Comparison of ENCODE assay signal across 24 cellular contexts in the genomic region with DNA sequence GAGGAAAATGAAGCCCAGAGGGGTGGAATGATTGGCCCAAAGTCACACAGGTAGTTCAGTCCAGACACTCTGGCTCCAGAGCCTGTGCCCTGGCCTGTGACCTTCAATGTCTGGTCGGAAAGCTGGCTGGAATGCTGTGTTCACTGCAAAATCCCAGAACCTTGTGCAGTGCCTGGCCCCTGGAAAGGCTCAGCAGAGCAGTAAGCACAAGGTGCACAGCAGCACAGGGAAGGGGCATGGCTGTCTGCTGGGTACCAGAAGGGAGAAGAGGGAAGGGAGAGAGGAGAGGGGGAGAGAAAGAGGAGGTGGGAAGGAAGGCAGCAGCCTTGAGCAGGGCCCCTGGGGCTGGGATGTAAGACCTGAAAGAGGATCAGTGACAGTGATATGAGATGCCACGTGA. TPM values are rescaled to one million over a fixed set of nuclear protein-coding genes. Genes with fewer than 3 reads are reported as not detected.
"Had no signal": no experiment of that assay in that cellular context is flagged by ENCODE, and none has a peak within 500 bp of the region (broad histone marks: within the 10 kb centered on the region; RNA-seq: fewer than 3 reads in every experiment).

No MANE protein-coding gene starts in this region.

- H3K27me3 ChIP-seq: heart right ventricle, neutrophil, right atrium auricular region, sigmoid colon, transverse colon had no signal

- H3K9me3 ChIP-seq: lower lobe of right lung, neutrophil, thoracic aorta had no signal

- ATAC-seq: left lobe of liver; naive thymus-derived CD4-positive, alpha-beta T cell had no signal

- H3K4me3 ChIP-seq: heart right ventricle, lower lobe of right lung, right atrium auricular region, sigmoid colon, thoracic aorta, transverse colon had no signal

- H3K27ac ChIP-seq: lower lobe of right lung, neutrophil, sigmoid colon, thoracic aorta, transverse colon had no signal

- H3K36me3 ChIP-seq: heart right ventricle, lower lobe of right lung, neutrophil, right atrium auricular region, sigmoid colon, thoracic aorta, transverse colon had no signal

- DNase-seq: dermis blood vessel endothelial cell; effector CD4-positive, alpha-beta T cell; heart right ventricle; hypothalamus; islet precursor cell; lower lobe of right lung; mesendoderm; nephron progenitor cell; posterior cingulate gyrus; sigmoid colon; small intestine; stimulated activated CD4-positive, alpha-beta T cell treated with anti-CD3 and anti-CD28 coated beads, Interleukin-12 subunit alpha, Interleukin-12 subunit beta, amount 100 ng/mL, for 4 hours; substantia nigra; transverse colon had no signal

RNA-seq across cellular contexts. Expression of gene C10orf71, which starts 28.4 kb away (rescaled TPM):
- total RNA-seq: dermis blood vessel endothelial cell; fibroblast of lung; frontal cortex; left lobe of liver; lower lobe of right lung; naive thymus-derived CD4-positive, alpha-beta T cell; osteoblast; sigmoid colon had no signal
- polyA plus RNA-seq: esophagus; fibroblast of lung; naive thymus-derived CD4-positive, alpha-beta T cell; sigmoid colon; urinary bladder had no signal
